In the genomic region with DNA sequence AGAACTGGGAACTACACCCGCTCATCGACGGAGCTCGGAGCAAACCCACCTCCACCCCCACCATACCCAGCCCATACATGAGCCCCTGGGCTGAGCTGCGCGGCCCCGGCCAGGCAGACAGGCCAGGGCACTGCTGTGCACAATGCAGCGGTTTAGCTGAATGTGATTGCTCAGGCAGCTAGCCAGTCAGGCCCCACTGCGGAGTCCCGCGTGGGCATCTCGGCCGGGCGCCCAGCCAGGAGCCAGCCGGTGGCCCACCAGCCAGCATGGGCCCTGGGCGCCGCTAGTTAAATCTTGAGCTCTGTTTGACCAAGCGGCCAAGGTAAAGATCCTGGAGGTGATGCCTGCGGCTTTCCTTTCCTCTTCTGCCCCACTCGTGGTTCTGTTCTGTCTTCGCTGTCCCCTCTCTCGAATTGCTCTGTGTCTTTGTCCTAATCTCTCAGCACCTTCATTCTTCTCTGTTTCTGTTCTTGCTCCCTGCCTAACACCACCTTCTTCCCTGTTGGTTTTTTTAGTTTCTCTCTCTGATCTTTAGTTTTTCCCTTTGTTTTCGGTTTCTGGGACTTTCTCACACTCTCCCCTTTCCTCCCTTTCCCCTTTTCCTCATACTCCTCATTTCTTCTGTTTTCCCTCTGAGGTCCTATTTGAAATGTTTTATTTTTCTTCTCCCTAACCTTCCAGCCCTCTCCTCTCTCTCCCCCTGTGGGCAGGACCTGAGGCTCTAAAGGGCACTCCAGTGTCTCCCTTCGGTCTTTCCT, we compare ENCODE assay signal across 18 cellular contexts. TPM values are rescaled to one million over a fixed set of nuclear protein-coding genes. Genes with fewer than 3 reads are reported as not detected.
DNase-seq lines count a peak whose midpoint lies in the region; ATAC-seq, FAIRE-seq and TF ChIP-seq lines count a peak whose summit lies in the region.
"Had no signal": no experiment of that assay in that cellular context is flagged by ENCODE, and none has a peak within 500 bp of the region (broad histone marks: within the 10 kb centered on the region; RNA-seq: fewer than 3 reads in every experiment).

No MANE protein-coding gene starts in this region.

- H3K27ac ChIP-seq in H9 (ENCODE audit: insufficient read length, low read depth, low read length), result no peak overlapping the region
- H3K27ac ChIP-seq in astrocyte (ENCODE audit: low read depth, low read length), result no peak overlapping the region
- H3K27ac ChIP-seq in lower lobe of right lung, result no peak overlapping the region
- H3K27ac ChIP-seq in vagina, result no peak overlapping the region

- no peak overlapping the region for H3K4me3 ChIP-seq in astrocyte (ENCODE audit: insufficient read depth, low read depth, low read length)
- H3K4me3 ChIP-seq in lower lobe of right lung, result no peak overlapping the region
- no peak overlapping the region for H3K4me3 ChIP-seq in vagina
- H3K4me3 ChIP-seq: MG63 had no signal

- ATAC-seq in GM19455 (IDR thresholded peaks at IDR 0.05; ENCODE audit: unreplicated experiment) (no peak), lower lobe of right lung (no peak)
- ATAC-seq: activated CD4-positive, CD25-positive, alpha-beta regulatory T cell treated with anti-CD3 and anti-CD28 coated beads, Interleukin-2, amount 50 U/mL, for 24 hours had no signal

- H2BK12ac ChIP-seq in H9 (ENCODE audit: insufficient read length, low read depth, low read length), result no peak overlapping the region

- peaks cover 88% of the 10 kb centered on the region for H3K36me3 Mint-ChIP-seq in activated naive CD4-positive, alpha-beta T cell treated with anti-CD3 and anti-CD28 coated beads, Interleukin-2, amount 10 ng/mL, durations not matched to agents 7 days and 5 days
- peaks cover 82 to 100% (median 98%) of the 10 kb centered on the region in 3 experiments for H3K36me3 Mint-ChIP-seq in H9 (ENCODE audit: insufficient read depth in 1 of 3, low read depth in 3 of 3)
- H3K36me3 Mint-ChIP-seq in astrocyte (ENCODE audit: low read depth, unreplicated experiment), result peaks cover 28% of the 10 kb centered on the region
- peaks cover 70% of the 10 kb centered on the region for H3K36me3 Mint-ChIP-seq in osteocyte (ENCODE audit: unreplicated experiment)

- no peak overlapping the region for H3T11ph ChIP-seq in H9 (ENCODE audit: low read length)

- H2BK20ac ChIP-seq in H9 (ENCODE audit: low read depth, low read length, poor library complexity, severe bottlenecking), result no peak overlapping the region

- no peaks in the 10 kb centered on the region for H3K4me1 ChIP-seq in H9 (ENCODE audit: insufficient read depth, low read length)
- peaks cover 6% of the 10 kb centered on the region for H3K4me1 ChIP-seq in astrocyte (ENCODE audit: insufficient read depth, low read length)
- peaks cover 25% of the 10 kb centered on the region for H3K4me1 ChIP-seq in lower lobe of right lung
- peaks cover 19% of the 10 kb centered on the region for H3K4me1 ChIP-seq in vagina

- no peaks in the 10 kb centered on the region for H3K23me2 ChIP-seq in H9 (ENCODE audit: insufficient read length, low read depth, low read length, poor library complexity, severe bottlenecking)

- H2BK5ac ChIP-seq in H9 (ENCODE audit: insufficient read length, low read length), result no peak overlapping the region

- TF ChIP-seq CTCF in H9 (conservative IDR thresholded peaks at IDR 0.05) (no peak), astrocyte (IDR thresholded peaks at IDR 0.05; ENCODE audit: insufficient read depth, low read depth, low read length) (no peak), osteocyte (IDR thresholded peaks at IDR 0.05) (no peak), lower lobe of right lung (IDR thresholded peaks at IDR 0.05) (no peak), vagina (IDR thresholded peaks at IDR 0.05) (no peak)

- H3K4me1 Mint-ChIP-seq in activated naive CD4-positive, alpha-beta T cell treated with anti-CD3 and anti-CD28 coated beads, Interleukin-2, amount 10 ng/mL, durations not matched to agents 7 days and 5 days, result peaks cover 62% of the 10 kb centered on the region
- H3K4me1 Mint-ChIP-seq in H9 (peaks cover 25 to 45% of the 10 kb centered on the region in 2 experiments), astrocyte (ENCODE audit: low read depth, unreplicated experiment) (peaks cover 3% of the 10 kb centered on the region), osteocyte (ENCODE audit: unreplicated experiment) (peaks cover 25% of the 10 kb centered on the region)

- H2BK15ac ChIP-seq in H9 (ENCODE audit: low read depth, low read length), result no peak overlapping the region

- H3K36me3 ChIP-seq in astrocyte (ENCODE audit: insufficient read depth, low read length) (peaks cover 49% of the 10 kb centered on the region), lower lobe of right lung (peaks cover 99% of the 10 kb centered on the region), vagina (peaks cover 9 to 71% of the 10 kb centered on the region in 2 donors)

- CTCF ChIA-PET in activated naive CD4-positive, alpha-beta T cell treated with anti-CD3 and anti-CD28 coated beads, Interleukin-2, amount 10 ng/mL, durations not matched to agents 7 days and 5 days (lab: Charles Lee), result interaction anchor here (0.6 kb wide), 1 partner anchor 235 kb away, joined by 3 read pairs; no protein-coding TSS in a partner anchor

- no peak for DNase-seq in activated naive CD4-positive, alpha-beta T cell treated with anti-CD3 and anti-CD28 coated beads, Interleukin-2, amount 10 ng/mL, durations not matched to agents 7 days and 5 days
- no peak for DNase-seq in activated naive CD4-positive, alpha-beta T cell treated with Interleukin-2 at 50 U/mL for 16 hours
- DNase-seq in H9 (no peak), astrocyte (ENCODE audit: low read depth) (no peak), osteocyte (ENCODE audit: extremely low spot score, unreplicated experiment) (no peak), lower lobe of right lung (no peak), vagina (ENCODE audit: extremely low spot score in 2 of 2) (no peak)
- DNase-seq: AML-193; DMS 273 treated with DMSO at 0.1 percent for 48 hours; GF-D8; MG63; NCI-H1694 treated with DMSO at 0.1 percent for 48 hours; NCI-H446; Right ventricle myocardium superior; stimulated activated CD4-positive, alpha-beta T cell treated with anti-CD3 and anti-CD28 coated beads, Interleukin-2, amount 100 ng/mL, for 48 hours had no signal

- no CpG with 5 or more reads among the region's 24 CpGs for WGBS in H9 (ENCODE audit: extremely low coverage, insufficient read length, low lambda C conversion rate)

- no peak overlapping the region for H2AFZ ChIP-seq in H9 (ENCODE audit: low read length)
- H2AFZ ChIP-seq in astrocyte (ENCODE audit: low read depth, low read length), result no peak overlapping the region

- no peaks in the 10 kb centered on the region for H4K20me1 ChIP-seq in H9 (ENCODE audit: control insufficient read depth, insufficient read depth, insufficient read length)
- H4K20me1 ChIP-seq in astrocyte (ENCODE audit: insufficient read depth, low read length), result peaks cover 88% of the 10 kb centered on the region

- H3K4me2 ChIP-seq in H9 (ENCODE audit: insufficient read depth, insufficient read length, low read length) (no peak overlapping the region), astrocyte (ENCODE audit: low read length) (no peak overlapping the region)

- H3K56ac ChIP-seq in H9 (ENCODE audit: insufficient read length, low read depth, low read length), result no peak overlapping the region

- peaks cover 6% of the 10 kb centered on the region for H3K79me1 ChIP-seq in H9 (ENCODE audit: insufficient read depth, low read depth, low read length, poor library complexity, severe bottlenecking)

- no peak overlapping the region for H2BK120ac ChIP-seq in H9 (ENCODE audit: low read depth, low read length, poor library complexity, severe bottlenecking)

- H3K18ac ChIP-seq in H9 (ENCODE audit: insufficient read length, low read depth, low read length), result no peak overlapping the region

- no peaks in the 10 kb centered on the region for H3K9me3 Mint-ChIP-seq in activated naive CD4-positive, alpha-beta T cell treated with anti-CD3 and anti-CD28 coated beads, Interleukin-2, amount 10 ng/mL, durations not matched to agents 7 days and 5 days
- H3K9me3 Mint-ChIP-seq in H9 (no peaks in the 10 kb centered on the region), astrocyte (ENCODE audit: unreplicated experiment) (peaks cover 1% of the 10 kb centered on the region), osteocyte (ENCODE audit: unreplicated experiment) (no peaks in the 10 kb centered on the region)

- H4K5ac ChIP-seq in H9 (ENCODE audit: insufficient read length, low read depth, low read length), result no peak overlapping the region

- H3K9ac ChIP-seq in H9 (ENCODE audit: extremely low read depth, insufficient read length, low read length), result no peak overlapping the region
- H3K9ac ChIP-seq in astrocyte (ENCODE audit: low read length), result peak overlapping the region; percentile 23

- no peak overlapping the region for H3K14ac ChIP-seq in H9 (ENCODE audit: insufficient read depth, low read length)

- no peak overlapping the region for H3K4me3 Mint-ChIP-seq in activated naive CD4-positive, alpha-beta T cell treated with anti-CD3 and anti-CD28 coated beads, Interleukin-2, amount 10 ng/mL, durations not matched to agents 7 days and 5 days
- H3K4me3 Mint-ChIP-seq in H9 (no peak overlapping the region), astrocyte (ENCODE audit: unreplicated experiment) (peak overlapping the region; percentile 57), osteocyte (ENCODE audit: unreplicated experiment) (no peak overlapping the region)

- no peak for TF ChIP-seq POLR2A in vagina (IDR thresholded peaks at IDR 0.05)

- no peak overlapping the region for H2AK5ac ChIP-seq in H9 (ENCODE audit: insufficient read length, low read length)

- H3K27ac Mint-ChIP-seq in activated naive CD4-positive, alpha-beta T cell treated with anti-CD3 and anti-CD28 coated beads, Interleukin-2, amount 10 ng/mL, durations not matched to agents 7 days and 5 days, result peak overlapping the region; percentile 72
- peak overlapping the region; percentile 1 to 75 (median 68); a peak in 6 of 7 replicates for H3K27ac Mint-ChIP-seq in H9
- H3K27ac Mint-ChIP-seq in astrocyte (ENCODE audit: unreplicated experiment), result no peak overlapping the region
- peak overlapping the region; percentile 28 for H3K27ac Mint-ChIP-seq in osteocyte (ENCODE audit: unreplicated experiment)

- intact Hi-C loops in lower lobe of right lung (cut with DNase I), result no loop called here
- intact Hi-C loops in vagina (cut with DNase I), result no loop called here

- no peaks in the 10 kb centered on the region for H3K27me3 ChIP-seq in H9 (ENCODE audit: insufficient read depth, low read length)
- no peaks in the 10 kb centered on the region for H3K27me3 ChIP-seq in astrocyte (ENCODE audit: insufficient read depth, low read length)
- H3K27me3 ChIP-seq in lower lobe of right lung (ENCODE audit: low read depth), result no peaks in the 10 kb centered on the region
- no peaks in the 10 kb centered on the region for H3K27me3 ChIP-seq in vagina
- H3K27me3 ChIP-seq: MG63 had no signal

- no peaks in the 10 kb centered on the region for H3K9me3 ChIP-seq in H9 (ENCODE audit: control insufficient read depth, low read depth, low read length)
- no peaks in the 10 kb centered on the region for H3K9me3 ChIP-seq in astrocyte (ENCODE audit: insufficient read depth, low read depth, low read length)
- no peaks in the 10 kb centered on the region for H3K9me3 ChIP-seq in lower lobe of right lung
- no peaks in the 10 kb centered on the region for H3K9me3 ChIP-seq in vagina
- H3K9me3 ChIP-seq: MG63 had no signal

- H4K8ac ChIP-seq in H9 (replicated peaks; ENCODE audit: insufficient read length, low read depth, low read length), result no peak overlapping the region

- no peaks in the 10 kb centered on the region for H3K27me3 Mint-ChIP-seq in activated naive CD4-positive, alpha-beta T cell treated with anti-CD3 and anti-CD28 coated beads, Interleukin-2, amount 10 ng/mL, durations not matched to agents 7 days and 5 days
- no peaks in the 10 kb centered on the region; the same call in 1 of the 2 replicates for H3K27me3 Mint-ChIP-seq in H9 (ENCODE audit: low read depth)
- H3K27me3 Mint-ChIP-seq in astrocyte (ENCODE audit: low read depth, unreplicated experiment), result no peaks in the 10 kb centered on the region
- H3K27me3 Mint-ChIP-seq in osteocyte (ENCODE audit: unreplicated experiment), result no peaks in the 10 kb centered on the region

- no peak for FAIRE-seq in astrocyte (lab: Jason Lieb, UNC)
- FAIRE-seq: frontal cortex had no signal

- H3K79me2 ChIP-seq in H9 (ENCODE audit: insufficient read depth, low read length), result peaks cover 18% of the 10 kb centered on the region; the same call in 1 of the 2 replicates
- peaks cover 88% of the 10 kb centered on the region for H3K79me2 ChIP-seq in astrocyte (ENCODE audit: insufficient read depth, low read length)

- no peak overlapping the region for H3K23ac ChIP-seq in H9 (ENCODE audit: insufficient read length, low read depth, low read length)

- H4K91ac ChIP-seq in H9 (ENCODE audit: insufficient read length, low read depth, low read length), result no peak overlapping the region

- H3K4ac ChIP-seq in H9 (ENCODE audit: low read depth, low read length), result no peak overlapping the region

RNA-seq across cellular contexts. Expression of gene UFSP1, which starts 6.6 kb away (rescaled TPM):
- 4.3 and 4.6 TPM in 2 replicates for total RNA-seq in H9 (2021)
- 2.7 and 3.3 TPM in 2 replicates for total RNA-seq in astrocyte
- total RNA-seq in osteocyte, result 2.9 and 3.7 TPM in 2 replicates
- total RNA-seq in lower lobe of right lung, result 2.3 TPM
- total RNA-seq in vagina, result 3.4 TPM

RNA-seq across cellular contexts. Expression of gene SRRT, which starts 8.0 kb away (rescaled TPM):
- total RNA-seq in H9 (2021) (373 and 382 TPM in 2 replicates), astrocyte (112 and 118 TPM in 2 replicates), osteocyte (159 and 162 TPM in 2 replicates), lower lobe of right lung (105 TPM), vagina (96.5 TPM)

RNA-seq across cellular contexts. Expression of gene ACHE, which starts 12.7 kb away (rescaled TPM):
- total RNA-seq in H9 (2021) (5.7 and 7.0 TPM in 2 replicates), astrocyte (12.1 and 18.9 TPM in 2 replicates), osteocyte (1.5 and 2.2 TPM in 2 replicates), lower lobe of right lung (0.97 TPM), vagina (9.3 TPM)

RNA-seq across cellular contexts. Expression of gene TRIP6, which starts 15.8 kb away (rescaled TPM):
- total RNA-seq in H9 (2021) (120 and 122 TPM in 2 replicates), astrocyte (86.9 and 99.9 TPM in 2 replicates), osteocyte (123 and 126 TPM in 2 replicates), lower lobe of right lung (56.5 TPM), vagina (52.1 TPM)

RNA-seq across cellular contexts. Expression of gene SLC12A9, which starts 30.4 kb away (rescaled TPM):
- total RNA-seq in H9 (2021) (42.3 and 43.0 TPM in 2 replicates), astrocyte (26.7 and 30.5 TPM in 2 replicates), osteocyte (32.1 and 32.4 TPM in 2 replicates), lower lobe of right lung (43.6 TPM), vagina (15.7 TPM)
